Comparison of ENCODE assay signal across 1 cellular context in the genomic region with DNA sequence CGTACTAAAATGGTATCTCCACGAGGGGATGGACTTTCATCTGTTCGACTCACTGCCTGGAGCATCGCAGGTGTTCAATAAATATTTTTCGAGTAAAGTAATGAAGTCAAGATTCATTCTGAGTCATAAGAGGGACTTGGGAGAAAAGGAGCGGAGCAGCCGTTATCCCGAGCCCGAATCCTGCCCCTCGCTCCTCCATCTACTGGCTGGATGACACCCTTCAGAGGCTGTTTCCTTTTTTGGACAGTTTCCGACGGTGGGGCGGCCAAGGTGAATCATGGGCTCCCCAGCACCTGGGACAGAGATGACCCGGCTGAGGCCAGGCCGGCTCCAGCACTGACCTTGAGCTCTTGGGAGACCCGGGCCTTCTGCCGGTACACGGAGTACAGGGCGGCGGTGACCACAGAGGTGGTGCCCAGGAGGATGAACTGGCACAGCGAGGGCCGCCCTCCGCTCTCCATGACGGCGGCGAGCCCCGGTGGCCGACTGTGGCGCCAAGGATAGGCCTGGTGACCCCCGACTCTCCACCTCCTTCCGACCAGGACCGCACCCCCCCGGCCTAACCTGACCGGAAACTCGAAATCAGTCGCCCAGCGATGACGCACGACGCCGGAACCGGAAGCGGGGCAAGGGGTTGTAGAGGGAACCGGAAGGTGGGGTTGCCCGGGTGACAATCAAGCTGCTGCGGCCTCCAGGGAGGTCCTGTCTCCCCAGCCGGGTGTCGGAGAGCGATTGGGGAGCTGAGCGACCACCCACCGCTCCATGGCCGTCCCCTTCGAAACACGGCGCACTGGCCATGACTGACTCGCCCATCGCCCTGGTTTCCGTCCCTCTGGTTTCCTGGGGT.
TF ChIP-seq lines count a peak whose summit lies in the region.

A gene with protein sequence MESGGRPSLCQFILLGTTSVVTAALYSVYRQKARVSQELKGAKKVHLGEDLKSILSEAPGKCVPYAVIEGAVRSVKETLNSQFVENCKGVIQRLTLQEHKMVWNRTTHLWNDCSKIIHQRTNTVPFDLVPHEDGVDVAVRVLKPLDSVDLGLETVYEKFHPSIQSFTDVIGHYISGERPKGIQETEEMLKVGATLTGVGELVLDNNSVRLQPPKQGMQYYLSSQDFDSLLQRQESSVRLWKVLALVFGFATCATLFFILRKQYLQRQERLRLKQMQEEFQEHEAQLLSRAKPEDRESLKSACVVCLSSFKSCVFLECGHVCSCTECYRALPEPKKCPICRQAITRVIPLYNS (minus strand): TSS at position 588 of the 847 bp plus-strand sequence. CDS start 127 bp downstream, at position 461.

TF ChIP-seq in GM12878, 131 proteins besides CTCF, POLR2A, EP300 and RAD21 (continued from another document and continues in another):
- TF ChIP-seq, protein P1, sequence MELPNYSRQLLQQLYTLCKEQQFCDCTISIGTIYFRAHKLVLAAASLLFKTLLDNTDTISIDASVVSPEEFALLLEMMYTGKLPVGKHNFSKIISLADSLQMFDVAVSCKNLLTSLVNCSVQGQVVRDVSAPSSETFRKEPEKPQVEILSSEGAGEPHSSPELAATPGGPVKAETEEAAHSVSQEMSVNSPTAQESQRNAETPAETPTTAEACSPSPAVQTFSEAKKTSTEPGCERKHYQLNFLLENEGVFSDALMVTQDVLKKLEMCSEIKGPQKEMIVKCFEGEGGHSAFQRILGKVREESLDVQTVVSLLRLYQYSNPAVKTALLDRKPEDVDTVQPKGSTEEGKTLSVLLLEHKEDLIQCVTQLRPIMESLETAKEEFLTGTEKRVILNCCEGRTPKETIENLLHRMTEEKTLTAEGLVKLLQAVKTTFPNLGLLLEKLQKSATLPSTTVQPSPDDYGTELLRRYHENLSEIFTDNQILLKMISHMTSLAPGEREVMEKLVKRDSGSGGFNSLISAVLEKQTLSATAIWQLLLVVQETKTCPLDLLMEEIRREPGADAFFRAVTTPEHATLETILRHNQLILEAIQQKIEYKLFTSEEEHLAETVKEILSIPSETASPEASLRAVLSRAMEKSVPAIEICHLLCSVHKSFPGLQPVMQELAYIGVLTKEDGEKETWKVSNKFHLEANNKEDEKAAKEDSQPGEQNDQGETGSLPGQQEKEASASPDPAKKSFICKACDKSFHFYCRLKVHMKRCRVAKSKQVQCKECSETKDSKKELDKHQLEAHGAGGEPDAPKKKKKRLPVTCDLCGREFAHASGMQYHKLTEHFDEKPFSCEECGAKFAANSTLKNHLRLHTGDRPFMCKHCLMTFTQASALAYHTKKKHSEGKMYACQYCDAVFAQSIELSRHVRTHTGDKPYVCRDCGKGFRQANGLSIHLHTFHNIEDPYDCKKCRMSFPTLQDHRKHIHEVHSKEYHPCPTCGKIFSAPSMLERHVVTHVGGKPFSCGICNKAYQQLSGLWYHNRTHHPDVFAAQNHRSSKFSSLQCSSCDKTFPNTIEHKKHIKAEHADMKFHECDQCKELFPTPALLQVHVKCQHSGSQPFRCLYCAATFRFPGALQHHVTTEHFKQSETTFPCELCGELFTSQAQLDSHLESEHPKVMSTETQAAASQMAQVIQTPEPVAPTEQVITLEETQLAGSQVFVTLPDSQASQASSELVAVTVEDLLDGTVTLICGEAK (IDR thresholded peaks at IDR 0.05; ENCODE audit: borderline replicate concordance), result peak; percentile 98
- no peak for TF ChIP-seq TCF7 (IDR thresholded peaks at IDR 0.05; ENCODE audit: borderline replicate concordance)
- no peak for TF ChIP-seq CBFB (IDR thresholded peaks at IDR 0.05; ENCODE audit: low read depth)
- TF ChIP-seq, protein P2, sequence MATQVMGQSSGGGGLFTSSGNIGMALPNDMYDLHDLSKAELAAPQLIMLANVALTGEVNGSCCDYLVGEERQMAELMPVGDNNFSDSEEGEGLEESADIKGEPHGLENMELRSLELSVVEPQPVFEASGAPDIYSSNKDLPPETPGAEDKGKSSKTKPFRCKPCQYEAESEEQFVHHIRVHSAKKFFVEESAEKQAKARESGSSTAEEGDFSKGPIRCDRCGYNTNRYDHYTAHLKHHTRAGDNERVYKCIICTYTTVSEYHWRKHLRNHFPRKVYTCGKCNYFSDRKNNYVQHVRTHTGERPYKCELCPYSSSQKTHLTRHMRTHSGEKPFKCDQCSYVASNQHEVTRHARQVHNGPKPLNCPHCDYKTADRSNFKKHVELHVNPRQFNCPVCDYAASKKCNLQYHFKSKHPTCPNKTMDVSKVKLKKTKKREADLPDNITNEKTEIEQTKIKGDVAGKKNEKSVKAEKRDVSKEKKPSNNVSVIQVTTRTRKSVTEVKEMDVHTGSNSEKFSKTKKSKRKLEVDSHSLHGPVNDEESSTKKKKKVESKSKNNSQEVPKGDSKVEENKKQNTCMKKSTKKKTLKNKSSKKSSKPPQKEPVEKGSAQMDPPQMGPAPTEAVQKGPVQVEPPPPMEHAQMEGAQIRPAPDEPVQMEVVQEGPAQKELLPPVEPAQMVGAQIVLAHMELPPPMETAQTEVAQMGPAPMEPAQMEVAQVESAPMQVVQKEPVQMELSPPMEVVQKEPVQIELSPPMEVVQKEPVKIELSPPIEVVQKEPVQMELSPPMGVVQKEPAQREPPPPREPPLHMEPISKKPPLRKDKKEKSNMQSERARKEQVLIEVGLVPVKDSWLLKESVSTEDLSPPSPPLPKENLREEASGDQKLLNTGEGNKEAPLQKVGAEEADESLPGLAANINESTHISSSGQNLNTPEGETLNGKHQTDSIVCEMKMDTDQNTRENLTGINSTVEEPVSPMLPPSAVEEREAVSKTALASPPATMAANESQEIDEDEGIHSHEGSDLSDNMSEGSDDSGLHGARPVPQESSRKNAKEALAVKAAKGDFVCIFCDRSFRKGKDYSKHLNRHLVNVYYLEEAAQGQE (IDR thresholded peaks at IDR 0.05; ENCODE audit: low read depth, low read length), result no peak; the same call in 1 of the 2 replicates
- peak; percentile 99 for TF ChIP-seq CREB1 (IDR thresholded peaks at IDR 0.05; ENCODE audit: low read depth)
- no peak for TF ChIP-seq RELA (IDR thresholded peaks at IDR 0.05; ENCODE audit: borderline replicate concordance, partially characterized antibody)
- no peak for TF ChIP-seq MYB (IDR thresholded peaks at IDR 0.05; ENCODE audit: borderline replicate concordance, low read depth, low read length)
- no peak for TF ChIP-seq ZSCAN29 (IDR thresholded peaks at IDR 0.05)
- TF ChIP-seq, protein P3, sequence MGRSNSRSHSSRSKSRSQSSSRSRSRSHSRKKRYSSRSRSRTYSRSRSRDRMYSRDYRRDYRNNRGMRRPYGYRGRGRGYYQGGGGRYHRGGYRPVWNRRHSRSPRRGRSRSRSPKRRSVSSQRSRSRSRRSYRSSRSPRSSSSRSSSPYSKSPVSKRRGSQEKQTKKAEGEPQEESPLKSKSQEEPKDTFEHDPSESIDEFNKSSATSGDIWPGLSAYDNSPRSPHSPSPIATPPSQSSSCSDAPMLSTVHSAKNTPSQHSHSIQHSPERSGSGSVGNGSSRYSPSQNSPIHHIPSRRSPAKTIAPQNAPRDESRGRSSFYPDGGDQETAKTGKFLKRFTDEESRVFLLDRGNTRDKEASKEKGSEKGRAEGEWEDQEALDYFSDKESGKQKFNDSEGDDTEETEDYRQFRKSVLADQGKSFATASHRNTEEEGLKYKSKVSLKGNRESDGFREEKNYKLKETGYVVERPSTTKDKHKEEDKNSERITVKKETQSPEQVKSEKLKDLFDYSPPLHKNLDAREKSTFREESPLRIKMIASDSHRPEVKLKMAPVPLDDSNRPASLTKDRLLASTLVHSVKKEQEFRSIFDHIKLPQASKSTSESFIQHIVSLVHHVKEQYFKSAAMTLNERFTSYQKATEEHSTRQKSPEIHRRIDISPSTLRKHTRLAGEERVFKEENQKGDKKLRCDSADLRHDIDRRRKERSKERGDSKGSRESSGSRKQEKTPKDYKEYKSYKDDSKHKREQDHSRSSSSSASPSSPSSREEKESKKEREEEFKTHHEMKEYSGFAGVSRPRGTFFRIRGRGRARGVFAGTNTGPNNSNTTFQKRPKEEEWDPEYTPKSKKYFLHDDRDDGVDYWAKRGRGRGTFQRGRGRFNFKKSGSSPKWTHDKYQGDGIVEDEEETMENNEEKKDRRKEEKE (IDR thresholded peaks at IDR 0.05), result no peak
- TF ChIP-seq EGR1 (IDR thresholded peaks at IDR 0.05; ENCODE audit: borderline replicate concordance in 1 of 2, low read depth in 2 of 2, low read length in 2 of 2), result peak in 1 of 2 experiments; percentile 33; a peak in 1 of 3 replicates
- TF ChIP-seq, protein P4, sequence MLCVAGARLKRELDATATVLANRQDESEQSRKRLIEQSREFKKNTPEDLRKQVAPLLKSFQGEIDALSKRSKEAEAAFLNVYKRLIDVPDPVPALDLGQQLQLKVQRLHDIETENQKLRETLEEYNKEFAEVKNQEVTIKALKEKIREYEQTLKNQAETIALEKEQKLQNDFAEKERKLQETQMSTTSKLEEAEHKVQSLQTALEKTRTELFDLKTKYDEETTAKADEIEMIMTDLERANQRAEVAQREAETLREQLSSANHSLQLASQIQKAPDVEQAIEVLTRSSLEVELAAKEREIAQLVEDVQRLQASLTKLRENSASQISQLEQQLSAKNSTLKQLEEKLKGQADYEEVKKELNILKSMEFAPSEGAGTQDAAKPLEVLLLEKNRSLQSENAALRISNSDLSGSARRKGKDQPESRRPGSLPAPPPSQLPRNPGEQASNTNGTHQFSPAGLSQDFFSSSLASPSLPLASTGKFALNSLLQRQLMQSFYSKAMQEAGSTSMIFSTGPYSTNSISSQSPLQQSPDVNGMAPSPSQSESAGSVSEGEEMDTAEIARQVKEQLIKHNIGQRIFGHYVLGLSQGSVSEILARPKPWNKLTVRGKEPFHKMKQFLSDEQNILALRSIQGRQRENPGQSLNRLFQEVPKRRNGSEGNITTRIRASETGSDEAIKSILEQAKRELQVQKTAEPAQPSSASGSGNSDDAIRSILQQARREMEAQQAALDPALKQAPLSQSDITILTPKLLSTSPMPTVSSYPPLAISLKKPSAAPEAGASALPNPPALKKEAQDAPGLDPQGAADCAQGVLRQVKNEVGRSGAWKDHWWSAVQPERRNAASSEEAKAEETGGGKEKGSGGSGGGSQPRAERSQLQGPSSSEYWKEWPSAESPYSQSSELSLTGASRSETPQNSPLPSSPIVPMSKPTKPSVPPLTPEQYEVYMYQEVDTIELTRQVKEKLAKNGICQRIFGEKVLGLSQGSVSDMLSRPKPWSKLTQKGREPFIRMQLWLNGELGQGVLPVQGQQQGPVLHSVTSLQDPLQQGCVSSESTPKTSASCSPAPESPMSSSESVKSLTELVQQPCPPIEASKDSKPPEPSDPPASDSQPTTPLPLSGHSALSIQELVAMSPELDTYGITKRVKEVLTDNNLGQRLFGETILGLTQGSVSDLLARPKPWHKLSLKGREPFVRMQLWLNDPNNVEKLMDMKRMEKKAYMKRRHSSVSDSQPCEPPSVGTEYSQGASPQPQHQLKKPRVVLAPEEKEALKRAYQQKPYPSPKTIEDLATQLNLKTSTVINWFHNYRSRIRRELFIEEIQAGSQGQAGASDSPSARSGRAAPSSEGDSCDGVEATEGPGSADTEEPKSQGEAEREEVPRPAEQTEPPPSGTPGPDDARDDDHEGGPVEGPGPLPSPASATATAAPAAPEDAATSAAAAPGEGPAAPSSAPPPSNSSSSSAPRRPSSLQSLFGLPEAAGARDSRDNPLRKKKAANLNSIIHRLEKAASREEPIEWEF (IDR thresholded peaks at IDR 0.05; ENCODE audit: insufficient replicate concordance, low read depth, low read length), result no peak
- TF ChIP-seq ZNF622 (IDR thresholded peaks at IDR 0.05), result no peak
- TF ChIP-seq, protein P5, sequence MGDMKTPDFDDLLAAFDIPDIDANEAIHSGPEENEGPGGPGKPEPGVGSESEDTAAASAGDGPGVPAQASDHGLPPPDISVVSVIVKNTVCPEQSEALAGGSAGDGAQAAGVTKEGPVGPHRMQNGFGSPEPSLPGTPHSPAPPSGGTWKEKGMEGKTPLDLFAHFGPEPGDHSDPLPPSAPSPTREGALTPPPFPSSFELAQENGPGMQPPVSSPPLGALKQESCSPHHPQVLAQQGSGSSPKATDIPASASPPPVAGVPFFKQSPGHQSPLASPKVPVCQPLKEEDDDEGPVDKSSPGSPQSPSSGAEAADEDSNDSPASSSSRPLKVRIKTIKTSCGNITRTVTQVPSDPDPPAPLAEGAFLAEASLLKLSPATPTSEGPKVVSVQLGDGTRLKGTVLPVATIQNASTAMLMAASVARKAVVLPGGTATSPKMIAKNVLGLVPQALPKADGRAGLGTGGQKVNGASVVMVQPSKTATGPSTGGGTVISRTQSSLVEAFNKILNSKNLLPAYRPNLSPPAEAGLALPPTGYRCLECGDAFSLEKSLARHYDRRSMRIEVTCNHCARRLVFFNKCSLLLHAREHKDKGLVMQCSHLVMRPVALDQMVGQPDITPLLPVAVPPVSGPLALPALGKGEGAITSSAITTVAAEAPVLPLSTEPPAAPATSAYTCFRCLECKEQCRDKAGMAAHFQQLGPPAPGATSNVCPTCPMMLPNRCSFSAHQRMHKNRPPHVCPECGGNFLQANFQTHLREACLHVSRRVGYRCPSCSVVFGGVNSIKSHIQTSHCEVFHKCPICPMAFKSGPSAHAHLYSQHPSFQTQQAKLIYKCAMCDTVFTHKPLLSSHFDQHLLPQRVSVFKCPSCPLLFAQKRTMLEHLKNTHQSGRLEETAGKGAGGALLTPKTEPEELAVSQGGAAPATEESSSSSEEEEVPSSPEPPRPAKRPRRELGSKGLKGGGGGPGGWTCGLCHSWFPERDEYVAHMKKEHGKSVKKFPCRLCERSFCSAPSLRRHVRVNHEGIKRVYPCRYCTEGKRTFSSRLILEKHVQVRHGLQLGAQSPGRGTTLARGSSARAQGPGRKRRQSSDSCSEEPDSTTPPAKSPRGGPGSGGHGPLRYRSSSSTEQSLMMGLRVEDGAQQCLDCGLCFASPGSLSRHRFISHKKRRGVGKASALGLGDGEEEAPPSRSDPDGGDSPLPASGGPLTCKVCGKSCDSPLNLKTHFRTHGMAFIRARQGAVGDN (IDR thresholded peaks at IDR 0.05), result no peak
- TF ChIP-seq NBN (IDR thresholded peaks at IDR 0.05), result peak; percentile 84; the same call in 1 of the 2 replicates
- TF ChIP-seq POLR2AphosphoS2 (IDR thresholded peaks at IDR 0.05; ENCODE audit: low read depth, low read length), result 0 out of 2 replicates have a peak, but pooled peaks have one; percentile 37
- TF ChIP-seq POU2F2 (IDR thresholded peaks at IDR 0.05; ENCODE audit: borderline replicate concordance, low read depth, low read length), result no peak; the same call in 2 of the 3 replicates
- TF ChIP-seq IKZF2 (IDR thresholded peaks at IDR 0.05), result 0 out of 4 replicates have a peak, but pooled peaks of 1 of the 2 experiments have one; percentile 12
- TF ChIP-seq RUNX3 (IDR thresholded peaks at IDR 0.05; ENCODE audit: low read length), result peak; percentile 29; the same call in 1 of the 2 replicates
- no peak; the same call in 1 of the 2 replicates for TF ChIP-seq BACH1 (IDR thresholded peaks at IDR 0.05; ENCODE audit: borderline replicate concordance)
- peak; percentile 86 for TF ChIP-seq NR2F1 (conservative IDR thresholded peaks at IDR 0.05)
- TF ChIP-seq SREBF1 (IDR thresholded peaks at IDR 0.05; ENCODE audit: low read length), result no peak
- TF ChIP-seq DPF2 (IDR thresholded peaks at IDR 0.05), result 0 out of 2 replicates have a peak, but pooled peaks have one; percentile 45
- TF ChIP-seq, protein P6, sequence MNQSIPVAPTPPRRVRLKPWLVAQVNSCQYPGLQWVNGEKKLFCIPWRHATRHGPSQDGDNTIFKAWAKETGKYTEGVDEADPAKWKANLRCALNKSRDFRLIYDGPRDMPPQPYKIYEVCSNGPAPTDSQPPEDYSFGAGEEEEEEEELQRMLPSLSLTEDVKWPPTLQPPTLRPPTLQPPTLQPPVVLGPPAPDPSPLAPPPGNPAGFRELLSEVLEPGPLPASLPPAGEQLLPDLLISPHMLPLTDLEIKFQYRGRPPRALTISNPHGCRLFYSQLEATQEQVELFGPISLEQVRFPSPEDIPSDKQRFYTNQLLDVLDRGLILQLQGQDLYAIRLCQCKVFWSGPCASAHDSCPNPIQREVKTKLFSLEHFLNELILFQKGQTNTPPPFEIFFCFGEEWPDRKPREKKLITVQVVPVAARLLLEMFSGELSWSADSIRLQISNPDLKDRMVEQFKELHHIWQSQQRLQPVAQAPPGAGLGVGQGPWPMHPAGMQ (IDR thresholded peaks at IDR 0.05; ENCODE audit: borderline replicate concordance), result no peak
- TF ChIP-seq SREBF2 (IDR thresholded peaks at IDR 0.05; ENCODE audit: low read length), result peak; percentile 74
- TF ChIP-seq TARDBP (IDR thresholded peaks at IDR 0.05; ENCODE audit: borderline replicate concordance), result peak; percentile 62; the same call in 1 of the 2 replicates
- no peak for TF ChIP-seq ZZZ3 (IDR thresholded peaks at IDR 0.05; ENCODE audit: control insufficient read depth, insufficient read length, low read depth)
- TF ChIP-seq TBL1XR1 (IDR thresholded peaks at IDR 0.05; ENCODE audit: low read depth, low read length), result no peak
